ENCODE assay signal across 28 cellular contexts in genomic region chr6:31844507-31844906, GRCh38. TPM values are rescaled to one million over a fixed set of nuclear protein-coding genes. Genes with fewer than 3 reads are reported as not detected.
"Had no signal": no experiment of that assay in that cellular context is flagged by ENCODE, and none has a peak within 500 bp of the region (broad histone marks: within the 10 kb centered on the region; RNA-seq: fewer than 3 reads in every experiment).

No MANE protein-coding gene starts in this region.

- H3K9me3 Mint-ChIP-seq: activated naive CD4-positive, alpha-beta T cell treated with anti-CD3 and anti-CD28 coated beads for 36 hours; activated naive CD8-positive, alpha-beta T cell treated with anti-CD3 and anti-CD28 coated beads, Interleukin-2, amount 10 ng/mL, durations not matched to agents 7 days and 5 days; activated T-cell treated with anti-CD3 and anti-CD28 coated beads, Interleukin-2, amount 50 U/mL, for 72 hours; naive B cell; neural progenitor cell; type B pancreatic cell had no signal

- H3K4me1 ChIP-seq: breast epithelium, colonic mucosa, esophagus squamous epithelium, gastrocnemius medialis, lower lobe of right lung, neural progenitor cell, sigmoid colon had no signal

- FAIRE-seq: islet of Langerhans, TTC549 had no signal

- H3K27me3 ChIP-seq: breast epithelium, colonic mucosa, esophagus squamous epithelium, gastrocnemius medialis, neural progenitor cell, sigmoid colon had no signal

- H3K27ac ChIP-seq: breast epithelium, colonic mucosa, esophagus squamous epithelium, gastrocnemius medialis, lower lobe of right lung, neural progenitor cell, sigmoid colon, thoracic aorta, WERI-Rb-1 had no signal

- H3K27ac Mint-ChIP-seq: activated naive CD4-positive, alpha-beta T cell treated with anti-CD3 and anti-CD28 coated beads for 36 hours; activated naive CD8-positive, alpha-beta T cell treated with anti-CD3 and anti-CD28 coated beads, Interleukin-2, amount 10 ng/mL, durations not matched to agents 7 days and 5 days; activated T-cell treated with anti-CD3 and anti-CD28 coated beads, Interleukin-2, amount 50 U/mL, for 72 hours; neural progenitor cell had no signal

- H3K4me3 ChIP-seq: breast epithelium, colonic mucosa, esophagus squamous epithelium, gastrocnemius medialis, lower lobe of right lung, neural progenitor cell, sigmoid colon, smooth muscle cell, thoracic aorta had no signal

- H3K27me3 Mint-ChIP-seq: activated naive CD8-positive, alpha-beta T cell treated with anti-CD3 and anti-CD28 coated beads, Interleukin-2, amount 10 ng/mL, durations not matched to agents 7 days and 5 days; naive B cell; type B pancreatic cell had no signal

- H3K4me3 Mint-ChIP-seq: activated naive CD4-positive, alpha-beta T cell treated with anti-CD3 and anti-CD28 coated beads for 36 hours; activated naive CD8-positive, alpha-beta T cell treated with anti-CD3 and anti-CD28 coated beads, Interleukin-2, amount 10 ng/mL, durations not matched to agents 7 days and 5 days; activated T-cell treated with anti-CD3 and anti-CD28 coated beads, Interleukin-2, amount 50 U/mL, for 72 hours; naive B cell; neural progenitor cell; type B pancreatic cell had no signal

- ATAC-seq: activated T-cell treated with anti-CD3 and anti-CD28 coated beads, Interleukin-2, amount 50 U/mL, for 72 hours; gastrocnemius medialis; left cardiac atrium had no signal

- H2AFZ ChIP-seq: neural progenitor cell had no signal

- H3K9ac ChIP-seq: neural progenitor cell had no signal

- H3K9me3 ChIP-seq: breast epithelium, colonic mucosa, esophagus squamous epithelium, gastrocnemius medialis, lower lobe of right lung, sigmoid colon, thoracic aorta had no signal

- H3K36me3 ChIP-seq: breast epithelium, colonic mucosa had no signal

- H3K4me2 ChIP-seq: neural progenitor cell, smooth muscle cell had no signal

- DNase-seq: activated CD4-positive, CD25-positive, alpha-beta regulatory T cell treated with anti-CD3 and anti-CD28 coated beads, Interleukin-2, amount 50 U/mL, for 72 hours; activated CD8-positive, alpha-beta memory T cell treated with anti-CD3 and anti-CD28 coated beads, Interleukin-2, amount 50 U/mL, for 48 hours; activated effector memory CD4-positive, alpha-beta T cell treated with Interleukin-2 at 50 U/mL for 16 hours; activated naive CD4-positive, alpha-beta T cell treated with anti-CD3 and anti-CD28 coated beads for 36 hours; activated naive CD8-positive, alpha-beta T cell treated with anti-CD3 and anti-CD28 coated beads, Interleukin-2, amount 10 ng/mL, durations not matched to agents 7 days and 5 days; activated T-cell treated with anti-CD3 and anti-CD28 coated beads, Interleukin-2, amount 50 U/mL, for 72 hours; amniotic stem cell; colonic mucosa; esophagus squamous epithelium; gastrocnemius medialis; head of caudate nucleus; hypothalamus; left cardiac atrium; naive B cell; sigmoid colon; stimulated activated CD4-positive, alpha-beta T cell treated with anti-CD3 and anti-CD28 coated beads, Interleukin-15, amount 100 ng/mL, for 24 hours; stimulated activated CD8-positive, alpha-beta memory T cell treated with anti-CD3 and anti-CD28 coated beads, Interleukin-4, amount 100 ng/mL, for 48 hours; stimulated activated naive CD4-positive, alpha-beta T cell; T-helper 1 cell; WERI-Rb-1 had no signal

RNA-seq across cellular contexts. Expression of gene SLC44A4, which starts 34.3 kb away (rescaled TPM):
- total RNA-seq: activated naive CD8-positive, alpha-beta T cell treated with anti-CD3 and anti-CD28 coated beads, Interleukin-2, amount 10 ng/mL, durations not matched to agents 7 days and 5 days; left cardiac atrium had no signal
